18 cellular contexts compared by ENCODE assay signal in genomic region chr7:111043533-111043932, GRCh38.
DNase-seq lines count a peak whose midpoint lies in the region; ATAC-seq and TF ChIP-seq lines count a peak whose summit lies in the region.
"Had no signal": no experiment of that assay in that cellular context is flagged by ENCODE, and none has a peak within 500 bp of the region (broad histone marks: within the 10 kb centered on the region; RNA-seq: fewer than 3 reads in every experiment).

No MANE protein-coding gene starts in this region.

- peak; percentile 94 for ATAC-seq in GM18517 (IDR thresholded peaks at IDR 0.05; ENCODE audit: unreplicated experiment)
- peak; percentile 89 for ATAC-seq in GM19463 (IDR thresholded peaks at IDR 0.05; ENCODE audit: unreplicated experiment)
- peak; percentile 98 for ATAC-seq in HG02943 (IDR thresholded peaks at IDR 0.05; ENCODE audit: low read depth, unreplicated experiment)
- ATAC-seq in HG03521 (IDR thresholded peaks at IDR 0.05; ENCODE audit: unreplicated experiment): peak; percentile 66
- ATAC-seq: activated CD4-positive, CD25-positive, alpha-beta regulatory T cell treated with anti-CD3 and anti-CD28 coated beads, Interleukin-2, amount 50 U/mL, for 24 hours; left lung; natural killer cell; stimulated activated naive CD8-positive, alpha-beta T cell treated with anti-CD3 and anti-CD28 coated beads, Interleukin-15, Interleukin-2, amounts not matched to agents 100 U/mL and 50 U/mL, for 24 hours had no signal

- no peak overlapping the region for H3K4me3 ChIP-seq in foreskin fibroblast (ENCODE audit: low read depth in 1 of 2, low read length in 2 of 2)
- H3K4me3 ChIP-seq: adrenal gland, left lung, Peyer's patch had no signal

- no peak for DNase-seq in foreskin fibroblast
- no peak for DNase-seq in NCI-H345 (lab: John Stamatoyannopoulos, UW)
- DNase-seq in cortex of kidney (lab: John Stamatoyannopoulos, UW): no peak
- no peak for DNase-seq in NCI-H82 (lab: John Stamatoyannopoulos, UW)
- DNase-seq: adrenal gland; DMS153; left lung; natural killer cell; NCI-H1092; NCI-H446 treated with DMSO at 0.1 percent for 48 hours; Peyer's patch; stimulated activated CD4-positive, alpha-beta T cell treated with anti-CD3 and anti-CD28 coated beads, Interleukin-4, amount 100 ng/mL, for 4 hours; stimulated activated naive CD8-positive, alpha-beta T cell treated with anti-CD3 and anti-CD28 coated beads, Interleukin-15, Interleukin-2, amounts not matched to agents 100 U/mL and 50 U/mL, for 24 hours had no signal

- TF ChIP-seq CTCF in foreskin fibroblast (IDR thresholded peaks at IDR 0.05; ENCODE audit: low read depth, low read length): no peak
